In genomic region chr3:13079051-13079450, GRCh38 we compare ENCODE assay signal across 24 cellular contexts. TPM values are rescaled to one million over a fixed set of nuclear protein-coding genes. Genes with fewer than 3 reads are reported as not detected.
DNase-seq lines count a peak whose midpoint lies in the region; ATAC-seq, FAIRE-seq and TF ChIP-seq lines count a peak whose summit lies in the region.
"Had no signal": no experiment of that assay in that cellular context is flagged by ENCODE, and none has a peak within 500 bp of the region (broad histone marks: within the 10 kb centered on the region; RNA-seq: fewer than 3 reads in every experiment).

No MANE protein-coding gene starts in this region.

- peaks cover 12% of the 10 kb centered on the region for H3K27me3 Mint-ChIP-seq in activated CD4-positive, alpha-beta T cell treated with anti-CD3 and anti-CD28 coated beads for 36 hours

- H3K4me2 ChIP-seq in neuronal stem cell (ENCODE audit: insufficient read depth, low read length, poor library complexity, severe bottlenecking), result no peak overlapping the region

- peaks cover 4% of the 10 kb centered on the region for H3K4me1 Mint-ChIP-seq in activated CD4-positive, alpha-beta T cell treated with anti-CD3 and anti-CD28 coated beads for 36 hours
- H3K4me1 Mint-ChIP-seq: activated T-helper 17 cell treated with anti-CD3 and anti-CD28 coated beads, Interleukin-2, amount 50 U/mL, for 72 hours had no signal

- H2AK5ac ChIP-seq in neuronal stem cell (ENCODE audit: low read depth, low read length), result peak overlapping the region; percentile 54

- no peaks in the 10 kb centered on the region for H3K9me3 Mint-ChIP-seq in activated CD4-positive, alpha-beta T cell treated with anti-CD3 and anti-CD28 coated beads for 36 hours (ENCODE audit: low read depth)
- H3K9me3 Mint-ChIP-seq: activated T-helper 17 cell treated with anti-CD3 and anti-CD28 coated beads, Interleukin-2, amount 50 U/mL, for 72 hours; H9; memory B cell; stimulated activated naive CD8-positive, alpha-beta T cell treated with anti-CD3 and anti-CD28 coated beads, Interleukin-15, amount 100 ng/mL, for 72 hours had no signal

- H3K14ac ChIP-seq in neuronal stem cell (ENCODE audit: low read length), result peak overlapping the region; percentile 49

- POLR2A ChIA-PET in activated CD4-positive, alpha-beta T cell treated with anti-CD3 and anti-CD28 coated beads for 36 hours (lab: Charles Lee), result no interaction called here

- CTCF ChIA-PET in activated CD4-positive, alpha-beta T cell treated with anti-CD3 and anti-CD28 coated beads for 36 hours (lab: Charles Lee), result interaction anchor here (0.6 kb wide), 1 partner anchor 83 kb away, joined by 4 read pairs; no protein-coding TSS in a partner anchor

- H3K79me1 ChIP-seq in neuronal stem cell (ENCODE audit: low read depth, low read length), result no peaks in the 10 kb centered on the region

- no CpG with 5 or more reads among the region's 7 CpGs for WGBS in neuronal stem cell (ENCODE audit: extremely low coverage in 2 of 2, insufficient read length in 2 of 2, insufficient replicate concordance in 1 of 2), 2 donors

- no peak overlapping the region for H3K4me3 ChIP-seq in bronchial epithelial cell (ENCODE audit: low read depth, low read length)
- H3K4me3 ChIP-seq in neuronal stem cell (ENCODE audit: low read length in 2 of 2), result no peak overlapping the region
- H3K4me3 ChIP-seq: spleen had no signal

- H3K36me3 Mint-ChIP-seq in activated CD4-positive, alpha-beta T cell treated with anti-CD3 and anti-CD28 coated beads for 36 hours (ENCODE audit: low read depth), result no peaks in the 10 kb centered on the region
- H3K36me3 Mint-ChIP-seq: memory B cell had no signal

- no peak for FAIRE-seq in bronchial epithelial cell (lab: Jason Lieb, UNC)
- FAIRE-seq: D721Med, G401.6, TTC549 had no signal

- peaks cover 13% of the 10 kb centered on the region for H3K27me3 ChIP-seq in bronchial epithelial cell (ENCODE audit: control insufficient read depth, insufficient read depth, low read length)
- peaks cover 0 to 54% (median 12%) of the 10 kb centered on the region in 3 experiments for H3K27me3 ChIP-seq in neuronal stem cell (ENCODE audit: control insufficient read depth in 3 of 3, insufficient read depth in 3 of 3, low read depth in 1 of 3, low read length in 3 of 3)

- H3K27ac Mint-ChIP-seq in activated CD4-positive, alpha-beta T cell treated with anti-CD3 and anti-CD28 coated beads for 36 hours, result no peak overlapping the region
- H3K27ac Mint-ChIP-seq: dendritic cell treated with granulocyte-macrophage colony-stimulating factor and Interleukin-4, amounts not matched to agents 40 ng/mL and 50 ng/mL, for 4 days; H9; memory B cell had no signal

- H3K23ac ChIP-seq in neuronal stem cell (ENCODE audit: low read depth, low read length, poor library complexity), result no peak overlapping the region

- H2BK120ac ChIP-seq in neuronal stem cell (ENCODE audit: low read depth, low read length), result no peak overlapping the region

- peak; percentile 26 for ATAC-seq in activated CD4-positive, alpha-beta T cell treated with anti-CD3 and anti-CD28 coated beads for 36 hours
- no peak for ATAC-seq in GM19463 (IDR thresholded peaks at IDR 0.05; ENCODE audit: unreplicated experiment)
- ATAC-seq: activated T-helper 17 cell treated with anti-CD3 and anti-CD28 coated beads, Interleukin-2, amount 50 U/mL, for 72 hours had no signal

- intact Hi-C loops in activated CD4-positive, alpha-beta T cell treated with anti-CD3 and anti-CD28 coated beads for 36 hours (cut with DNase I, micrococcal nuclease), result no loop called here

- H3K4ac ChIP-seq in neuronal stem cell (ENCODE audit: low read length), result no peak overlapping the region

- H2BK12ac ChIP-seq in neuronal stem cell (ENCODE audit: low read length), result no peak overlapping the region

- no peak for TF ChIP-seq CTCF in bronchial epithelial cell (IDR thresholded peaks at IDR 0.05; ENCODE audit: insufficient read depth, low read length, severe bottlenecking)

- no peak overlapping the region for H4K8ac ChIP-seq in neuronal stem cell (ENCODE audit: low read depth, low read length)

- H3K27ac ChIP-seq in KOPT-K1 (ENCODE audit: low read depth, low read length, poor library complexity, severe bottlenecking), result peak overlapping the region; percentile 98
- H3K27ac ChIP-seq in neuronal stem cell (replicated peaks; ENCODE audit: low read length), result no peak overlapping the region
- H3K27ac ChIP-seq: brain microvascular endothelial cell, spleen had no signal

- peak overlapping the region; percentile 5 for H3K18ac ChIP-seq in neuronal stem cell (ENCODE audit: low read length)

- H3K9me3 ChIP-seq in KOPT-K1 (ENCODE audit: insufficient read depth, low read length, poor library complexity, severe bottlenecking), result no peaks in the 10 kb centered on the region
- peaks cover 0 to under 1% of the 10 kb centered on the region in 2 donors for H3K9me3 ChIP-seq in neuronal stem cell (replicated peaks in 1 of 2; ENCODE audit: control insufficient read depth in 2 of 2, insufficient read depth in 1 of 2, low read depth in 1 of 2, low read length in 2 of 2)
- H3K9me3 ChIP-seq: spleen had no signal

- DNase-seq in activated CD4-positive, alpha-beta T cell treated with anti-CD3 and anti-CD28 coated beads for 36 hours, result no peak
- DNase-seq in activated CD4-positive, alpha-beta T cell treated with anti-CD3 and anti-CD28 coated beads for 1 hour, result no peak
- DNase-seq in bronchial epithelial cell (ENCODE audit: low read depth) (peak; percentile 5), neuronal stem cell (ENCODE audit: low spot score) (no peak), NCI-H345 treated with DMSO at 0.1 percent for 48 hours (lab: John Stamatoyannopoulos, UW; ENCODE audit: unreplicated experiment) (no peak)
- DNase-seq in stimulated activated naive CD4-positive, alpha-beta T cell (lab: John Stamatoyannopoulos, UW), result no peak
- DNase-seq: ACHN; activated CD4-positive, alpha-beta T cell treated with anti-CD3 and anti-CD28 coated beads for 4 hours; brain microvascular endothelial cell; H9; IMR-90; NCI-H1436; NCI-H526; spleen; stimulated activated CD4-positive, alpha-beta T cell treated with anti-CD3 and anti-CD28 coated beads, Interleukin-4, amount 100 ng/mL, for 1 hour; stimulated activated naive CD8-positive, alpha-beta T cell treated with anti-CD3 and anti-CD28 coated beads, Interleukin-15, amount 100 ng/mL, for 72 hours had no signal

- no peak overlapping the region for H3K9ac ChIP-seq in neuronal stem cell (ENCODE audit: low read depth, low read length, poor library complexity)

- H3K4me1 ChIP-seq in neuronal stem cell (ENCODE audit: control insufficient read depth in 2 of 2, insufficient read depth in 1 of 2, low read depth in 1 of 2, low read length in 2 of 2), result peaks cover 2 to 4% of the 10 kb centered on the region in 2 donors

- H2BK5ac ChIP-seq in neuronal stem cell (ENCODE audit: low read length), result no peak overlapping the region

- no peak overlapping the region for H4K91ac ChIP-seq in neuronal stem cell (ENCODE audit: low read depth, low read length, poor library complexity)

- H2AFZ ChIP-seq in neuronal stem cell (ENCODE audit: low read length), result no peak overlapping the region

- no peak overlapping the region for H3K4me3 Mint-ChIP-seq in activated CD4-positive, alpha-beta T cell treated with anti-CD3 and anti-CD28 coated beads for 36 hours
- H3K4me3 Mint-ChIP-seq: activated T-helper 17 cell treated with anti-CD3 and anti-CD28 coated beads, Interleukin-2, amount 50 U/mL, for 72 hours; dendritic cell treated with granulocyte-macrophage colony-stimulating factor and Interleukin-4, amounts not matched to agents 40 ng/mL and 50 ng/mL, for 4 days; H9; memory B cell; stimulated activated naive CD8-positive, alpha-beta T cell treated with anti-CD3 and anti-CD28 coated beads, Interleukin-15, amount 100 ng/mL, for 72 hours had no signal

- H2BK15ac ChIP-seq in neuronal stem cell (ENCODE audit: low read length), result no peak overlapping the region

- H3K36me3 ChIP-seq in KOPT-K1 (ENCODE audit: insufficient read depth, low read length), result no peaks in the 10 kb centered on the region
- H3K36me3 ChIP-seq in bronchial epithelial cell (ENCODE audit: control insufficient read depth, insufficient read depth, low read length), result no peaks in the 10 kb centered on the region
- no peaks in the 10 kb centered on the region for H3K36me3 ChIP-seq in neuronal stem cell (replicated peaks in 1 of 2; ENCODE audit: control insufficient read depth in 2 of 2, insufficient read depth in 2 of 2, low read length in 2 of 2)
- H3K36me3 ChIP-seq: brain microvascular endothelial cell, spleen had no signal

RNA-seq across cellular contexts. Expression of gene IQSEC1, which starts 5.8 kb away (rescaled TPM):
- 10 to 100 TPM; 36.8 to 40.4 TPM for total RNA-seq in activated CD4-positive, alpha-beta T cell treated with anti-CD3 and anti-CD28 coated beads for 36 hours
- 5.8 and 6.6 TPM in 2 replicates for total RNA-seq in bronchial epithelial cell
- polyA plus RNA-seq in neuronal stem cell (2013, experiment 1 of 2), result 22.0 TPM
- 22.8 TPM for polyA plus RNA-seq in neuronal stem cell (2013, experiment 2 of 2)
